ENCODE assay signal across 19 cellular contexts in genomic region chr4:150884625-150885024, GRCh38.
DNase-seq lines count a peak whose midpoint lies in the region; ATAC-seq and FAIRE-seq lines count a peak whose summit lies in the region.
"Had no signal": no experiment of that assay in that cellular context is flagged by ENCODE, and none has a peak within 500 bp of the region (broad histone marks: within the 10 kb centered on the region; RNA-seq: fewer than 3 reads in every experiment).

No MANE protein-coding gene starts in this region.

- no peak for ATAC-seq in activated CD8-positive, alpha-beta memory T cell treated with anti-CD3 and anti-CD28 coated beads, Interleukin-2, amount 10 ng/mL, durations not matched to agents 7 days and 5 days
- ATAC-seq in T-helper 17 cell (no peak), GM19463 (IDR thresholded peaks at IDR 0.05; ENCODE audit: unreplicated experiment) (no peak), left colon (no peak)
- no peak for ATAC-seq in stimulated activated effector memory CD8-positive, alpha-beta T cell treated with anti-CD3 and anti-CD28 coated beads, Interleukin-12 subunit alpha, Interleukin-12 subunit beta, amount 100 ng/mL, for 72 hours
- ATAC-seq: heart right ventricle, lower lobe of right lung had no signal

- DNase-seq in activated CD8-positive, alpha-beta memory T cell treated with anti-CD3 and anti-CD28 coated beads, Interleukin-2, amount 10 ng/mL, durations not matched to agents 7 days and 5 days, result no peak
- DNase-seq in activated CD8-positive, alpha-beta memory T cell treated with anti-CD3 and anti-CD28 coated beads, Interleukin-2, amount 50 U/mL, for 4 hours, result no peak
- no peak for DNase-seq in T-helper 17 cell
- DNase-seq in frontal cortex (ENCODE audit: low spot score in 2 of 2), result no peak
- DNase-seq in stimulated activated effector memory CD8-positive, alpha-beta T cell treated with anti-CD3 and anti-CD28 coated beads, Interleukin-12 subunit alpha, Interleukin-12 subunit beta, amount 100 ng/mL, for 72 hours (ENCODE audit: low spot score in 2 of 2), result no peak
- no peak for DNase-seq in left colon
- no peak for DNase-seq in NCI-H1417 (lab: John Stamatoyannopoulos, UW)
- DNase-seq: anterior cingulate cortex; cerebellar nuclear complex; DMS153; effector CD8-positive, alpha-beta T cell; heart right ventricle; lower lobe of right lung; NCI-H1930; NCI-H446 treated with DMSO at 0.1 percent for 48 hours had no signal

- H3K4me1 Mint-ChIP-seq in activated CD8-positive, alpha-beta memory T cell treated with anti-CD3 and anti-CD28 coated beads, Interleukin-2, amount 10 ng/mL, durations not matched to agents 7 days and 5 days, result peaks cover 22% of the 10 kb centered on the region
- peaks cover 21% of the 10 kb centered on the region for H3K4me1 Mint-ChIP-seq in T-helper 17 cell
- peaks cover 19% of the 10 kb centered on the region for H3K4me1 Mint-ChIP-seq in stimulated activated effector memory CD8-positive, alpha-beta T cell treated with anti-CD3 and anti-CD28 coated beads, Interleukin-12 subunit alpha, Interleukin-12 subunit beta, amount 100 ng/mL, for 72 hours

- peaks cover 35% of the 10 kb centered on the region for H3K36me3 Mint-ChIP-seq in activated CD8-positive, alpha-beta memory T cell treated with anti-CD3 and anti-CD28 coated beads, Interleukin-2, amount 10 ng/mL, durations not matched to agents 7 days and 5 days
- peaks cover 10% of the 10 kb centered on the region for H3K36me3 Mint-ChIP-seq in T-helper 17 cell (ENCODE audit: low read depth)
- peaks cover 65% of the 10 kb centered on the region for H3K36me3 Mint-ChIP-seq in stimulated activated effector memory CD8-positive, alpha-beta T cell treated with anti-CD3 and anti-CD28 coated beads, Interleukin-12 subunit alpha, Interleukin-12 subunit beta, amount 100 ng/mL, for 72 hours

- H3K27me3 Mint-ChIP-seq in activated CD8-positive, alpha-beta memory T cell treated with anti-CD3 and anti-CD28 coated beads, Interleukin-2, amount 10 ng/mL, durations not matched to agents 7 days and 5 days, result no peaks in the 10 kb centered on the region
- H3K27me3 Mint-ChIP-seq in T-helper 17 cell, result no peaks in the 10 kb centered on the region
- H3K27me3 Mint-ChIP-seq: type B pancreatic cell had no signal

- H3K27ac Mint-ChIP-seq in activated CD8-positive, alpha-beta memory T cell treated with anti-CD3 and anti-CD28 coated beads, Interleukin-2, amount 10 ng/mL, durations not matched to agents 7 days and 5 days, result peak overlapping the region; percentile 8
- peak overlapping the region; percentile 89 for H3K27ac Mint-ChIP-seq in T-helper 17 cell
- H3K27ac Mint-ChIP-seq in stimulated activated effector memory CD8-positive, alpha-beta T cell treated with anti-CD3 and anti-CD28 coated beads, Interleukin-12 subunit alpha, Interleukin-12 subunit beta, amount 100 ng/mL, for 72 hours, result peak overlapping the region; percentile 67
- H3K27ac Mint-ChIP-seq: activated naive CD4-positive, alpha-beta T cell treated with anti-CD3 and anti-CD28 coated beads for 36 hours; type B pancreatic cell had no signal

- intact Hi-C loops in left colon (cut with DNase I, micrococcal nuclease), result no loop called here

- no peaks in the 10 kb centered on the region for H3K9me3 ChIP-seq in T-helper 17 cell (ENCODE audit: control insufficient read depth, low read length, poor library complexity, severe bottlenecking)

- H3K9me3 Mint-ChIP-seq in activated CD8-positive, alpha-beta memory T cell treated with anti-CD3 and anti-CD28 coated beads, Interleukin-2, amount 10 ng/mL, durations not matched to agents 7 days and 5 days (ENCODE audit: low read depth), result no peaks in the 10 kb centered on the region
- no peaks in the 10 kb centered on the region for H3K9me3 Mint-ChIP-seq in stimulated activated effector memory CD8-positive, alpha-beta T cell treated with anti-CD3 and anti-CD28 coated beads, Interleukin-12 subunit alpha, Interleukin-12 subunit beta, amount 100 ng/mL, for 72 hours
- H3K9me3 Mint-ChIP-seq: immature natural killer cell, type B pancreatic cell had no signal

- CTCF ChIA-PET in activated CD8-positive, alpha-beta memory T cell treated with anti-CD3 and anti-CD28 coated beads, Interleukin-2, amount 10 ng/mL, durations not matched to agents 7 days and 5 days (lab: Charles Lee), result no interaction called here

- FAIRE-seq in frontal cortex (lab: Jason Lieb, UNC), result peak; percentile 73

- no peak overlapping the region for H3K4me3 Mint-ChIP-seq in activated CD8-positive, alpha-beta memory T cell treated with anti-CD3 and anti-CD28 coated beads, Interleukin-2, amount 10 ng/mL, durations not matched to agents 7 days and 5 days
- H3K4me3 Mint-ChIP-seq in T-helper 17 cell, result peak overlapping the region; percentile 70
- no peak overlapping the region for H3K4me3 Mint-ChIP-seq in stimulated activated effector memory CD8-positive, alpha-beta T cell treated with anti-CD3 and anti-CD28 coated beads, Interleukin-12 subunit alpha, Interleukin-12 subunit beta, amount 100 ng/mL, for 72 hours
- H3K4me3 Mint-ChIP-seq: activated naive CD4-positive, alpha-beta T cell treated with anti-CD3 and anti-CD28 coated beads for 36 hours; type B pancreatic cell had no signal

Comparison
In these comparisons a context has a peak if more than half of its experiments do, and no peak if none do; other contexts are left out.
1. H3K27ac Mint-ChIP-seq: peak in every context shown above with its lines; median percentile 89 in T-helper 17 cell; 67 in stimulated activated effector memory CD8-positive, alpha-beta T cell treated with anti-CD3 and anti-CD28 coated beads, Interleukin-12 subunit alpha, Interleukin-12 subunit beta, amount 100 ng/mL, for 72 hours; 8 in activated CD8-positive, alpha-beta memory T cell treated with anti-CD3 and anti-CD28 coated beads, Interleukin-2, amount 10 ng/mL, durations not matched to agents 7 days and 5 days.